Comparison of ENCODE assay signal across 9 cellular contexts in the genomic region with DNA sequence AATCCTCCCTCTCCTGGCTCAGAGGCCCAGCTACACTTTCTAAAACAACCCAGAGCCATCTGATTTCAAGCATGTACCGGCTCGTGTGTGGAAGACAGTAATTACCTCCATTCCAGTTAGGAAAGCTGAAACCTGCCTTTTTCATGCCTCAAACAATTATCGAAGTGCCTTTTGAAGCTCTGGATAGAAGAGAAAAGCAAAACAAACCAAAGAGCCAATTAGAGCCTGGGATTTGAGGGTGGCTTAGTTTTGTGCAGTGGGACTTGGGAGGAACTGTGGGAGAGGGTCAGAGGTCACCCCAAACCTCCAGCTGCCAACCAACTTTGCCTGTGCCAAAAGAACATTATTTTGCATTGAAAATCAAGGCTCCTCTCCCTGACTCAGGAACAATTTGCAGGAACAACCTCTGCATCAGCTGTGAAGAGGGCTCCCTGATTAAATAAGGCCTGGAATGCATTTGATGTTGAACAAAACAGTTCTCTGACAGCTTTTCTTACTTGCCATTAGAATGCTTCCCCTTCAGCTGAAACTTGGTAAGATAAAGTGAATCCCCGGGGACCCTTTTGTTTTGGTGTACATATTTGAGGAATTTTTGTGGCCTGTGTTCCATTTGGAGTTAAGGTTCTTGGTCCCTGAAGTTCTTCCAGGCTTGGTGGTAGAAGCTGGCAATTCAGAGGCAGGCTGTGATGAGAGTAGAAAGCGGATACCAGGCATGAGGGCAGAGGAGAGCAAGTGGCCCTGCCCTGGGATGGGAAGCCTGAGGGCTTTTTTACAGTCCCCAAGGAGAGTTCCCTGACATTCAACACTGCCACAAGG.
DNase-seq lines count a peak whose midpoint lies in the region; TF ChIP-seq lines count a peak whose summit lies in the region.
"Had no signal": no experiment of that assay in that cellular context is flagged by ENCODE, and none has a peak within 500 bp of the region (broad histone marks: within the 10 kb centered on the region; RNA-seq: fewer than 3 reads in every experiment).

No MANE protein-coding gene starts in this region.

- H3K36me3 ChIP-seq in urinary bladder (ENCODE audit: insufficient read depth), result no peaks in the 10 kb centered on the region

- WGBS in urinary bladder, result 39% methylated on average over 5 of the region's 5 CpGs

- no peaks in the 10 kb centered on the region for H3K27me3 Mint-ChIP-seq in neural crest cell (ENCODE audit: low read depth)
- H3K27me3 Mint-ChIP-seq in activated CD4-positive, alpha-beta T cell treated with anti-CD3 and anti-CD28 coated beads, Interleukin-2, amount 10 ng/mL, durations not matched to agents 7 days and 5 days, result no peaks in the 10 kb centered on the region

- POLR2A ChIA-PET in activated CD4-positive, alpha-beta T cell treated with anti-CD3 and anti-CD28 coated beads, Interleukin-2, amount 10 ng/mL, durations not matched to agents 7 days and 5 days (lab: Charles Lee), result no interaction called here

- CTCF ChIA-PET in activated CD4-positive, alpha-beta T cell treated with anti-CD3 and anti-CD28 coated beads, Interleukin-2, amount 10 ng/mL, durations not matched to agents 7 days and 5 days (lab: Charles Lee), result interaction anchor here (0.5 to 1.8 kb wide), 3 partner anchors 10 to 267 kb away, joined by 3 to 5 read pairs (median 3); no protein-coding TSS in a partner anchor

- no peaks in the 10 kb centered on the region for H3K4me1 ChIP-seq in urinary bladder (ENCODE audit: insufficient read depth)

- no peak overlapping the region for H3K4me3 ChIP-seq in fibroblast of mammary gland (ENCODE audit: control insufficient read depth, low read depth, low read length)
- H3K4me3 ChIP-seq in urinary bladder (ENCODE audit: low read depth, low read length), result no peak overlapping the region

- peak overlapping the region; percentile 89 for H3K27ac Mint-ChIP-seq in neural crest cell (ENCODE audit: unreplicated experiment)
- no peak overlapping the region for H3K27ac Mint-ChIP-seq in activated CD4-positive, alpha-beta T cell treated with anti-CD3 and anti-CD28 coated beads, Interleukin-2, amount 10 ng/mL, durations not matched to agents 7 days and 5 days

- H3K36me3 Mint-ChIP-seq in neural crest cell (ENCODE audit: low read depth), result peaks cover 26% of the 10 kb centered on the region
- no peaks in the 10 kb centered on the region for H3K36me3 Mint-ChIP-seq in activated CD4-positive, alpha-beta T cell treated with anti-CD3 and anti-CD28 coated beads, Interleukin-2, amount 10 ng/mL, durations not matched to agents 7 days and 5 days (ENCODE audit: low read depth)

- DNase-seq in NCI-H748 (lab: John Stamatoyannopoulos, UW; ENCODE audit: unreplicated experiment), result peak; percentile 31
- DNase-seq in NCI-H748 treated with DMSO at 0.1 percent for 48 hours (lab: John Stamatoyannopoulos, UW), result no peak
- DNase-seq in fibroblast of mammary gland (ENCODE audit: low read depth), result peak; percentile 70
- no peak for DNase-seq in neural crest cell (ENCODE audit: low read depth, low spot score)
- DNase-seq in activated CD4-positive, alpha-beta T cell treated with anti-CD3 and anti-CD28 coated beads, Interleukin-2, amount 10 ng/mL, durations not matched to agents 7 days and 5 days, result no peak
- DNase-seq in NCI-H526 (lab: John Stamatoyannopoulos, UW), result no peak
- DNase-seq in activated naive CD4-positive, alpha-beta T cell treated with anti-CD3 and anti-CD28 coated beads, Interleukin-2, amount 50 U/mL, for 16 hours, result no peak
- DNase-seq: NCI-H524 had no signal

- peak overlapping the region; percentile 42 for H3K27ac ChIP-seq in urinary bladder (ENCODE audit: low read depth)

- TF ChIP-seq CTCF in fibroblast of mammary gland (conservative IDR thresholded peaks at IDR 0.05; ENCODE audit: control insufficient read depth, insufficient read depth, low read depth, low read length) (peak; percentile 12), neural crest cell (conservative IDR thresholded peaks at IDR 0.05) (no peak)

- H3K4me3 Mint-ChIP-seq in neural crest cell, result peak overlapping the region; percentile 39
- no peak overlapping the region for H3K4me3 Mint-ChIP-seq in activated CD4-positive, alpha-beta T cell treated with anti-CD3 and anti-CD28 coated beads, Interleukin-2, amount 10 ng/mL, durations not matched to agents 7 days and 5 days

- peaks cover 91% of the 10 kb centered on the region for H3K4me1 Mint-ChIP-seq in neural crest cell
- H3K4me1 Mint-ChIP-seq in activated CD4-positive, alpha-beta T cell treated with anti-CD3 and anti-CD28 coated beads, Interleukin-2, amount 10 ng/mL, durations not matched to agents 7 days and 5 days, result peaks cover 6% of the 10 kb centered on the region

- peaks cover 5% of the 10 kb centered on the region for H3K9me3 Mint-ChIP-seq in neural crest cell
- H3K9me3 Mint-ChIP-seq in activated CD4-positive, alpha-beta T cell treated with anti-CD3 and anti-CD28 coated beads, Interleukin-2, amount 10 ng/mL, durations not matched to agents 7 days and 5 days, result peaks cover 3% of the 10 kb centered on the region

Comparison
In these comparisons a context has a peak if more than half of its experiments do, and no peak if none do; other contexts are left out.
1. DNase-seq: peak in NCI-H748 (single experiment) and fibroblast of mammary gland (single experiment); none in NCI-H748 treated with DMSO at 0.1 percent for 48 hours (single experiment), neural crest cell (single experiment), activated CD4-positive, alpha-beta T cell treated with anti-CD3 and anti-CD28 coated beads, Interleukin-2, amount 10 ng/mL, durations not matched to agents 7 days and 5 days (single experiment), NCI-H526 (0 of 2) and activated naive CD4-positive, alpha-beta T cell treated with anti-CD3 and anti-CD28 coated beads, Interleukin-2, amount 50 U/mL, for 16 hours (single experiment).